Comparison of ENCODE assay signal across 8 cellular contexts in the genomic region with DNA sequence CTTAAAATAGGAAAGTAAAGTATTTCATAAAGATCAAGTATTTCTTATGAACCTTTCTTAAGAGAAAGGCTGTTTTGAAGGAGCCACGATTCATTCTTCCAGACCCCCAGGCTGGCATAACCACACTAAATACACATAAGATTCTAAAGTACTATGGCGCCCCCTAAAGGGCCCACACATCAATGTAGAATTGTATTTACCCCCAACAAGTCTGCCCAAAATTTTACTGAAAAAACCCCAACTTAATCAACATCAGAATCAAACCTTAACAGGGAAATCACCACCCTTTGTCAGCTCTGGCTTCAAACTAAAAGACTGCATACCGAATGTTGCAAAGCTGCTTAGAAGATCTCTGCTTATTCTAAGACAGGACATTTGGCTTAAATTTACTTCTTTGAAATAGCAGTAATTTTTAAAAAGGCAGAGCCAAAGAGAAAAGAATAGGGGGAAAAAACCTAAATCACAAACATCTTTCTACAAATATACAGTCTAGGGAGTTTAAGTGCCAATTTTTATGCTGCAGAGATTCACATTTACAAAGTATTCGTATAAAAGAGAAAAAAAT. TPM values are rescaled to one million over a fixed set of nuclear protein-coding genes. Genes with fewer than 3 reads are reported as not detected.
A peak's percentile ranks its signal among the peaks of the same experiment; 100 is the strongest.
DNase-seq lines count a peak whose midpoint lies in the region; TF ChIP-seq lines count a peak whose summit lies in the region.

No MANE protein-coding gene starts in this region.

- no peak overlapping the region for H3K4me3 ChIP-seq in AG04449 (ENCODE audit: low read depth, low read length)
- no peak overlapping the region for H3K4me3 ChIP-seq in iPS-18a (ENCODE audit: low read length)

- H3K36me3 Mint-ChIP-seq in activated naive CD4-positive, alpha-beta T cell treated with anti-CD3 and anti-CD28 coated beads for 36 hours (ENCODE audit: low read depth), result peaks cover 54% of the 10 kb centered on the region

- DNase-seq in AG04449 (ENCODE audit: low read depth, low spot score) (no peak), GM03348 (ENCODE audit: low spot score) (peak; percentile 21), NCI-H510A (lab: John Stamatoyannopoulos, UW) (peak; percentile 16), superior temporal gyrus (ENCODE audit: extremely low spot score) (peak; percentile 75), OCI-M2 (lab: John Stamatoyannopoulos, UW; ENCODE audit: unreplicated experiment) (no peak), NCI-H187 (lab: John Stamatoyannopoulos, UW) (no peak)
- peak; percentile 65 for DNase-seq in activated naive CD4-positive, alpha-beta T cell treated with anti-CD3 and anti-CD28 coated beads for 36 hours

- peak overlapping the region; percentile 24 for H3K9ac ChIP-seq in iPS-18a (ENCODE audit: low read length)

- peaks cover 12% of the 10 kb centered on the region for H3K4me1 Mint-ChIP-seq in activated naive CD4-positive, alpha-beta T cell treated with anti-CD3 and anti-CD28 coated beads for 36 hours (ENCODE audit: low read depth)

- no peak overlapping the region for H3K4me3 Mint-ChIP-seq in activated naive CD4-positive, alpha-beta T cell treated with anti-CD3 and anti-CD28 coated beads for 36 hours

- POLR2A ChIA-PET in AG04449 (lab: Yijun Ruan, JAX), result no interaction called here

- H3K9me3 ChIP-seq in iPS-18a (ENCODE audit: control insufficient read depth, low read depth, low read length), result no peaks in the 10 kb centered on the region

- no peaks in the 10 kb centered on the region for H3K27me3 ChIP-seq in iPS-18a (ENCODE audit: control insufficient read depth, insufficient read depth, low read length)

- H3K27me3 Mint-ChIP-seq in activated naive CD4-positive, alpha-beta T cell treated with anti-CD3 and anti-CD28 coated beads for 36 hours (ENCODE audit: low read depth), result no peaks in the 10 kb centered on the region

- CTCF ChIA-PET in AG04449 (lab: Yijun Ruan, JAX), result interaction anchor here (0.6 to 8.1 kb wide), 19 partner anchors 10 to 914 kb away, joined by 3 to 70 read pairs (median 3); partner anchors contain the start of gene KDSR
- CTCF ChIA-PET in activated naive CD4-positive, alpha-beta T cell treated with anti-CD3 and anti-CD28 coated beads for 36 hours (lab: Charles Lee), result interaction anchor here (0.9 to 6.3 kb wide), 17 partner anchors 9 to 327 kb away, joined by 3 to 91 read pairs (median 5); no protein-coding TSS in a partner anchor

- no peak overlapping the region for H3K27ac ChIP-seq in iPS-18a (ENCODE audit: low read length)

- H3K4me1 ChIP-seq in iPS-18a (ENCODE audit: control insufficient read depth, low read depth, low read length), result peaks cover 7% of the 10 kb centered on the region

- no peak overlapping the region for H3K27ac Mint-ChIP-seq in activated naive CD4-positive, alpha-beta T cell treated with anti-CD3 and anti-CD28 coated beads for 36 hours

- H3K9me3 Mint-ChIP-seq in activated naive CD4-positive, alpha-beta T cell treated with anti-CD3 and anti-CD28 coated beads for 36 hours, result no peaks in the 10 kb centered on the region

- peak; percentile 31 for TF ChIP-seq CTCF in AG04449 (IDR thresholded peaks at IDR 0.05; ENCODE audit: insufficient read depth, low read length, missing control alignments)

- peaks cover 29% of the 10 kb centered on the region for H3K36me3 ChIP-seq in iPS-18a (ENCODE audit: control insufficient read depth, low read depth, low read length)

- intact Hi-C loops in activated naive CD4-positive, alpha-beta T cell treated with anti-CD3 and anti-CD28 coated beads for 36 hours (cut with micrococcal nuclease), result loop anchor here (1.0 to 5.0 kb wide), 4 partner anchors 17 to 324 kb away; partner anchors contain the start of gene VPS4B

RNA-seq across cellular contexts. Expression of gene BCL2, which starts 20.4 kb away (rescaled TPM):
- 10 to 100 TPM; 48.4 to 49.6 TPM for total RNA-seq in activated naive CD4-positive, alpha-beta T cell treated with anti-CD3 and anti-CD28 coated beads for 36 hours

RNA-seq across cellular contexts. Expression of gene KDSR, which starts 27.0 kb away (rescaled TPM):
- 10 to 100 TPM; 75.2 to 81.5 TPM for total RNA-seq in activated naive CD4-positive, alpha-beta T cell treated with anti-CD3 and anti-CD28 coated beads for 36 hours

Comparison
In these comparisons a context has a peak if more than half of its experiments do, and no peak if none do; other contexts are left out.
1. DNase-seq: peak in GM03348 (single experiment), NCI-H510A (single experiment), activated naive CD4-positive, alpha-beta T cell treated with anti-CD3 and anti-CD28 coated beads for 36 hours (single experiment) and superior temporal gyrus (single experiment); none in AG04449 (single experiment), OCI-M2 (single experiment) and NCI-H187 (0 of 2).